In the genomic region with DNA sequence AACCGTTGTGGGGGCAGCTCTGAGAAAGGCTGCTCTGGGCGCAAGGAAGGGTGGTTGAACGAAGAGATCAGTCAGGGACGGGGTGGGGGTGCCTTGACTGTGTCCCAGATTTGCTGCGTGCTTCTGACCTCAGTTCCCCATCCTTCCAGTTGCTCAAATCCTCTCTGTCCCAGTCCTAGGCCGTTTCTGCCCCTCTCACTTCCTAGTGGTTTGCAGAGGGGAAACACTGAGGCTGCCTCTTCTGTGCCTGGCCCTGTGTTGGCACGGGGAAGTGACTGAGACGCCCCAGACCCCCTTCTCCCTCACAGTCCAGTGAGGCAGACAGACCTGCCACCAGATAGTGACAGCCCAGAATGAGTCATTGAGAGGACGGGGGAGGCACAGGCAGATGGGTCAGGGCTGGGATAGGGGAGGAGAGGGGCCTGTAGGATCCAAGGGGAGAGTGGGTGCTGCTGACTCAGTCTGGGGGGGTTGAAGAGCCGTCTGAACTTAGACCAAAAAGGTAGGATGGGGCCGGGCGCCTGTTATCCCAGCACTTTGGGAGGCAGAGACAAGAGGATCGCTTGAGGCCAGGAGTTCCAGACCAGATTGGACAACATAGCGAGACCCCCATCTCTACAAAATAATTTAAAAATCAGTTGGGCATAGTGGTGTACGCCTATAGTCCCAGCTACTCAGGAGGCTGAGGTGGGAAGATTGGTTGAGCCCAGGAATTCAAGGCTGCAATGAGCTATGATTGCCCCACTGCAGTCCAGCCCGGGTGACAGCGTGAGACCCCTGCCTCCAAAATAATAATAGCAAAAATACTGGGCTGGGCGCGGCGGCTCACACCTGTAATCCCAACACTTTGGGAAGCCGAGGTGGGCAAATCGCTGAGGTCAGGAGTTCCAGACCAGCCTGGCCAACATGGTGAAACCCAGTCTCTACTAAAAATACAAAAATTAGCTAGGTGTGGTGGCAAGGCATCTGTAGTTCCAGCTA, we compare ENCODE assay signal across 8 cellular contexts. TPM values are rescaled to one million over a fixed set of nuclear protein-coding genes. Genes with fewer than 3 reads are reported as not detected.
A peak's percentile ranks its signal among the peaks of the same experiment; 100 is the strongest.
DNase-seq lines count a peak whose midpoint lies in the region; ATAC-seq and TF ChIP-seq lines count a peak whose summit lies in the region.

No MANE protein-coding gene starts in this region.

- H3K9me3 Mint-ChIP-seq in activated B cell treated with CpG ODN at 0.5 μM for 24 hours (peaks cover 2% of the 10 kb centered on the region), osteocyte (ENCODE audit: unreplicated experiment) (no peaks in the 10 kb centered on the region)

- H3K27ac Mint-ChIP-seq in activated B cell treated with CpG ODN at 0.5 μM for 24 hours (peak overlapping the region; percentile 76), osteocyte (ENCODE audit: unreplicated experiment) (peak overlapping the region; percentile 79)

- intact Hi-C loops in activated B cell treated with CpG ODN at 0.5 μM for 24 hours (cut with micrococcal nuclease), result loop anchor here (1.0 to 5.0 kb wide), 6 partner anchors 26 to 463 kb away; a partner anchor contains a TSS

- H3K4me3 Mint-ChIP-seq in activated B cell treated with CpG ODN at 0.5 μM for 24 hours (peak overlapping the region; percentile 85), osteocyte (ENCODE audit: unreplicated experiment) (peak overlapping the region; percentile 78)

- peaks cover 7% of the 10 kb centered on the region for H3K36me3 Mint-ChIP-seq in activated B cell treated with CpG ODN at 0.5 μM for 24 hours (ENCODE audit: low read depth)
- peaks cover 7% of the 10 kb centered on the region for H3K36me3 Mint-ChIP-seq in osteocyte (ENCODE audit: unreplicated experiment)

- no peak for TF ChIP-seq CTCF in activated B cell treated with CpG ODN at 0.5 μM for 24 hours (IDR thresholded peaks at IDR 0.05)
- no peak for TF ChIP-seq CTCF in fibroblast of mammary gland (conservative IDR thresholded peaks at IDR 0.05; ENCODE audit: control insufficient read depth, insufficient read depth, low read depth, low read length)
- no peak for TF ChIP-seq CTCF in osteocyte (IDR thresholded peaks at IDR 0.05)

- H3K27me3 Mint-ChIP-seq in activated B cell treated with CpG ODN at 0.5 μM for 24 hours (no peaks in the 10 kb centered on the region), osteocyte (ENCODE audit: unreplicated experiment) (peaks cover 3% of the 10 kb centered on the region)

- peak overlapping the region; percentile 51 for H3K4me3 ChIP-seq in fibroblast of mammary gland (ENCODE audit: control insufficient read depth, low read depth, low read length)

- CTCF ChIA-PET in activated B cell treated with CpG ODN at 0.5 μM for 24 hours (lab: Charles Lee), result interaction anchor here (0.7 to 3.6 kb wide), 15 partner anchors 18 to 600 kb away, joined by 3 to 54 read pairs (median 5); a partner anchor contains a TSS

- H3K4me1 Mint-ChIP-seq in activated B cell treated with CpG ODN at 0.5 μM for 24 hours, result peaks cover 17% of the 10 kb centered on the region
- H3K4me1 Mint-ChIP-seq in osteocyte (ENCODE audit: unreplicated experiment), result peaks cover 15% of the 10 kb centered on the region

- POLR2A ChIA-PET in activated B cell treated with CpG ODN at 0.5 μM for 24 hours (lab: Charles Lee), result interaction anchor here (0.6 to 2.7 kb wide), 12 partner anchors 24 to 647 kb away, joined by 3 to 51 read pairs (median 5); a partner anchor contains a TSS

- DNase-seq in DMS53 (lab: John Stamatoyannopoulos, UW), result peak; percentile 46
- no peak for DNase-seq in DMS53 treated with DMSO at 0.1 percent for 48 hours (lab: John Stamatoyannopoulos, UW; ENCODE audit: unreplicated experiment)
- no peak for DNase-seq in activated B cell treated with CpG ODN at 0.5 μM for 24 hours
- DNase-seq in fibroblast of mammary gland (ENCODE audit: low read depth), result peak; percentile 61
- no peak for DNase-seq in osteocyte (ENCODE audit: extremely low spot score, unreplicated experiment)

- ATAC-seq in activated B cell treated with CpG ODN at 0.5 μM for 24 hours (ENCODE audit: low read depth), result peak; percentile 7
- no peak for ATAC-seq in HG03045 (IDR thresholded peaks at IDR 0.05; ENCODE audit: unreplicated experiment)
- ATAC-seq in HG02870 (IDR thresholded peaks at IDR 0.05; ENCODE audit: unreplicated experiment), result no peak
- no peak for ATAC-seq in GM19455 (IDR thresholded peaks at IDR 0.05; ENCODE audit: unreplicated experiment)

RNA-seq across cellular contexts. Expression of a gene that starts 26.4 kb away (rescaled TPM):
- 4.4 and 11.8 TPM in 2 replicates for total RNA-seq in activated B cell treated with CpG ODN at 0.5 μM for 24 hours
- total RNA-seq in osteocyte, result 63.2 and 67.1 TPM in 2 replicates

RNA-seq across cellular contexts. Expression of a gene that starts 52.7 kb away (rescaled TPM):
- total RNA-seq in activated B cell treated with CpG ODN at 0.5 μM for 24 hours, result 34.4 and 38.5 TPM in 2 replicates
- total RNA-seq in osteocyte, result 33.8 and 42.0 TPM in 2 replicates

RNA-seq across cellular contexts. Expression of a gene that starts 52.9 kb away (rescaled TPM):
- total RNA-seq in activated B cell treated with CpG ODN at 0.5 μM for 24 hours, result 13.0 and 13.3 TPM in 2 replicates
- 10.9 and 12.0 TPM in 2 replicates for total RNA-seq in osteocyte

Comparison
In these comparisons a context has a peak if more than half of its experiments do, and no peak if none do; other contexts are left out.
1. DNase-seq: peak in DMS53 (single experiment) and fibroblast of mammary gland (single experiment); none in DMS53 treated with DMSO at 0.1 percent for 48 hours (single experiment), activated B cell treated with CpG ODN at 0.5 μM for 24 hours (single experiment) and osteocyte (single experiment).